ENCODE assay signal across 2 cellular contexts in the genomic region with DNA sequence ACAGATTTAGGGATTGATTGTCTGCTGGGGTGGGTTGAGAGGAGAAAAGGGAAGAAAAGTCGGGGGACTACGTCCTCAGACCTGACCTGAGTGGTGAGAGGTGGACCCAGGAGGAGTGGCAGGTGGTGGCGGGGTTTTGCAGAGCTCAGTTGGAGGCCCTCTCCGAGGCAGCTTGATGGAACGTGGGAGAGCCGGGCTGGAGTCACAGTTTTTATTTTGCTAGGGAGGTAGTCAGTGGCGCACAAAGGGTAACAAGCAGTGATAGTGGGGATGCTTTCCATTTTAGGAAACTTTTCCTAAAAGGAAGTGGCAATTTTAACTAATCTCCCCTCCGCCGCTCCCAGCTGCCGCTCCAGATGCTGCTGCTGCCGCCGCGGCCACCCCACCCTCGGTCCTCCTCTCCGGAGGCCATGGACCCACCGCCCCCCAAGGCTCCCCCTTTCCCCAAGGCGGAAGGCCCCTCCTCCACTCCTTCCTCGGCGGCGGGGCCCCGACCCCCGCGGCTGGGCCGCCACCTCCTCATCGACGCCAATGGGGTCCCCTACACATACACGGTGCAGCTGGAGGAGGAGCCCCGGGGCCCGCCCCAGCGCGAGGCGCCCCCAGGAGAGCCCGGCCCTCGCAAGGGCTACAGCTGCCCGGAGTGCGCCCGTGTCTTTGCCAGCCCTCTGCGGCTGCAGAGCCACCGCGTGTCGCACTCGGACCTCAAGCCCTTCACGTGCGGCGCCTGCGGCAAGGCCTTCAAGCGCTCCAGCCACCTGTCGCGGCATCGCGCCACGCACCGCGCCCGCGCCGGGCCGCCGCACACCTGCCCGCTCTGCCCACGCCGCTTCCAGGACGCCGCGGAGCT.
TF ChIP-seq lines count a peak whose summit lies in the region.

No MANE protein-coding gene starts in this region.

TF ChIP-seq in HEK293, 187 proteins besides CTCF, POLR2A, EP300 and RAD21 (continued from another document):
- TF ChIP-seq, protein P1, sequence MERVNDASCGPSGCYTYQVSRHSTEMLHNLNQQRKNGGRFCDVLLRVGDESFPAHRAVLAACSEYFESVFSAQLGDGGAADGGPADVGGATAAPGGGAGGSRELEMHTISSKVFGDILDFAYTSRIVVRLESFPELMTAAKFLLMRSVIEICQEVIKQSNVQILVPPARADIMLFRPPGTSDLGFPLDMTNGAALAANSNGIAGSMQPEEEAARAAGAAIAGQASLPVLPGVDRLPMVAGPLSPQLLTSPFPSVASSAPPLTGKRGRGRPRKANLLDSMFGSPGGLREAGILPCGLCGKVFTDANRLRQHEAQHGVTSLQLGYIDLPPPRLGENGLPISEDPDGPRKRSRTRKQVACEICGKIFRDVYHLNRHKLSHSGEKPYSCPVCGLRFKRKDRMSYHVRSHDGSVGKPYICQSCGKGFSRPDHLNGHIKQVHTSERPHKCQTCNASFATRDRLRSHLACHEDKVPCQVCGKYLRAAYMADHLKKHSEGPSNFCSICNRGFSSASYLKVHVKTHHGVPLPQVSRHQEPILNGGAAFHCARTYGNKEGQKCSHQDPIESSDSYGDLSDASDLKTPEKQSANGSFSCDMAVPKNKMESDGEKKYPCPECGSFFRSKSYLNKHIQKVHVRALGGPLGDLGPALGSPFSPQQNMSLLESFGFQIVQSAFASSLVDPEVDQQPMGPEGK (tag by site-specific recombination; IDR thresholded peaks at IDR 0.05) = no peak; the same call in 1 of the 2 replicates
- peak; percentile 18 for TF ChIP-seq SP2 (tag by site-specific recombination; IDR thresholded peaks at IDR 0.05)
- TF ChIP-seq ZBTB20 (tag by site-specific recombination; IDR thresholded peaks at IDR 0.05) = peak; percentile 16; the same call in 1 of the 2 replicates
- no peak for TF ChIP-seq ZNF645 (tag by site-specific recombination; IDR thresholded peaks at IDR 0.05)
- TF ChIP-seq ZNF280D (tag by site-specific recombination; IDR thresholded peaks at IDR 0.05) = no peak
- no peak for TF ChIP-seq ZNF2 (tag by site-specific recombination; IDR thresholded peaks at IDR 0.05)
- TF ChIP-seq, protein P2, sequence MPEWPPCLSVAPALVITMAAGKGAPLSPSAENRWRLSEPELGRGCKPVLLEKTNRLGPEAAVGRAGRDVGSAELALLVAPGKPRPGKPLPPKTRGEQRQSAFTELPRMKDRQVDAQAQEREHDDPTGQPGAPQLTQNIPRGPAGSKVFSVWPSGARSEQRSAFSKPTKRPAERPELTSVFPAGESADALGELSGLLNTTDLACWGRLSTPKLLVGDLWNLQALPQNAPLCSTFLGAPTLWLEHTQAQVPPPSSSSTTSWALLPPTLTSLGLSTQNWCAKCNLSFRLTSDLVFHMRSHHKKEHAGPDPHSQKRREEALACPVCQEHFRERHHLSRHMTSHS (tag by site-specific recombination; IDR thresholded peaks at IDR 0.05) = no peak
- TF ChIP-seq ZNF626 (tag by site-specific recombination; IDR thresholded peaks at IDR 0.05) = no peak
- TF ChIP-seq ZNF398 (tag by site-specific recombination; IDR thresholded peaks at IDR 0.05) = no peak; the same call in 1 of the 2 replicates
- TF ChIP-seq ZNF335 (tag by site-specific recombination; conservative IDR thresholded peaks at IDR 0.05) = peak; percentile 77

TF ChIP-seq in WTC11, 78 proteins besides CTCF, POLR2A, EP300 and RAD21 (continued from another document):
- TF ChIP-seq ZNF425 (CRISPR knock-in tag; conservative IDR thresholded peaks at IDR 0.05) (no peak), USF2 (CRISPR knock-in tag; IDR thresholded peaks at IDR 0.05) (0 out of 2 replicates have a peak, but pooled peaks have one; percentile 6), HMGA2 (CRISPR knock-in tag; IDR thresholded peaks at IDR 0.05) (no peak), HMGXB4 (CRISPR knock-in tag; IDR thresholded peaks at IDR 0.05) (peak; percentile 25), PREB (CRISPR knock-in tag; IDR thresholded peaks at IDR 0.05; ENCODE audit: borderline replicate concordance) (no peak), SP1 (CRISPR knock-in tag; conservative IDR thresholded peaks at IDR 0.05) (no peak), ZSCAN18 (CRISPR knock-in tag; IDR thresholded peaks at IDR 0.05) (no peak), NR2C2 (CRISPR knock-in tag; IDR thresholded peaks at IDR 0.05) (0 out of 2 replicates have a peak, but pooled peaks have one; percentile 43), ZNF281 (CRISPR knock-in tag; IDR thresholded peaks at IDR 0.05) (0 out of 2 replicates have a peak, but pooled peaks have one; percentile 35)
- TF ChIP-seq, protein P3, sequence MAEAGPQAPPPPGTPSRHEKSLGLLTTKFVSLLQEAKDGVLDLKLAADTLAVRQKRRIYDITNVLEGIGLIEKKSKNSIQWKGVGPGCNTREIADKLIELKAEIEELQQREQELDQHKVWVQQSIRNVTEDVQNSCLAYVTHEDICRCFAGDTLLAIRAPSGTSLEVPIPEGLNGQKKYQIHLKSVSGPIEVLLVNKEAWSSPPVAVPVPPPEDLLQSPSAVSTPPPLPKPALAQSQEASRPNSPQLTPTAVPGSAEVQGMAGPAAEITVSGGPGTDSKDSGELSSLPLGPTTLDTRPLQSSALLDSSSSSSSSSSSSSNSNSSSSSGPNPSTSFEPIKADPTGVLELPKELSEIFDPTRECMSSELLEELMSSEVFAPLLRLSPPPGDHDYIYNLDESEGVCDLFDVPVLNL (CRISPR knock-in tag; IDR thresholded peaks at IDR 0.05; ENCODE audit: borderline replicate concordance, low read depth) = peak; percentile 74; the same call in 1 of the 2 replicates
- TF ChIP-seq, protein P4, sequence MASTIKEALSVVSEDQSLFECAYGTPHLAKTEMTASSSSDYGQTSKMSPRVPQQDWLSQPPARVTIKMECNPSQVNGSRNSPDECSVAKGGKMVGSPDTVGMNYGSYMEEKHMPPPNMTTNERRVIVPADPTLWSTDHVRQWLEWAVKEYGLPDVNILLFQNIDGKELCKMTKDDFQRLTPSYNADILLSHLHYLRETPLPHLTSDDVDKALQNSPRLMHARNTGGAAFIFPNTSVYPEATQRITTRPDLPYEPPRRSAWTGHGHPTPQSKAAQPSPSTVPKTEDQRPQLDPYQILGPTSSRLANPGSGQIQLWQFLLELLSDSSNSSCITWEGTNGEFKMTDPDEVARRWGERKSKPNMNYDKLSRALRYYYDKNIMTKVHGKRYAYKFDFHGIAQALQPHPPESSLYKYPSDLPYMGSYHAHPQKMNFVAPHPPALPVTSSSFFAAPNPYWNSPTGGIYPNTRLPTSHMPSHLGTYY (CRISPR knock-in tag; IDR thresholded peaks at IDR 0.05) = 0 out of 2 replicates have a peak, but pooled peaks have one; percentile 10
TF ChIP-seq in WTC11: peak in this region for 15.
